In genomic region chr10:52451817-52452216, GRCh38 we compare ENCODE assay signal across 1 cellular context.
TF ChIP-seq lines count a peak whose summit lies in the region.

No MANE protein-coding gene starts in this region.

TF ChIP-seq in HCT116, 20 proteins besides CTCF, POLR2A, EP300 and RAD21 (continued from another document):
- TF ChIP-seq ZBTB33 (IDR thresholded peaks at IDR 0.05; ENCODE audit: extremely low read depth, insufficient replicate concordance, low read length) = no peak
- no peak for TF ChIP-seq CEBPB (IDR thresholded peaks at IDR 0.05; ENCODE audit: low read depth)
TF ChIP-seq in HCT116: peak in this region for 0.
